26 cellular contexts compared by ENCODE assay signal in the genomic region with DNA sequence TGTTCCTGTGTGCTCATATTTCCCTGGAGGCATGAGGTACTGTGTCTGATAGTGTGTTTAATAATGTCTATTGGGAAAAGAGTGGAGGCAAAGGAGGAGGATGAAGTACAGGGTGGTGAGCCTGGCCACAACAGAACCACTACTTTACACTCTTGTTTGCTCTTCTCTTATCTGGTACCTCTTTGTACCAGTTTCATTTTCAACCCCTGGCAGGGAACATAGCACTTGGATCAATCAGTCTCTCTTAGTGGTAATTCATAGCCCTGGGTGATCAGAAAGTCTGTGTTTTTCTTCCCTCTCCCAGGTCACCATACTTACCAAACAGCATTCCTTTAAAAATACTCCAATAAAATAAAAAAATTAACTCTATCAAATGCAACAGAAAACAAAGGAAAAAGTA.
"Had no signal": no experiment of that assay in that cellular context is flagged by ENCODE, and none has a peak within 500 bp of the region (broad histone marks: within the 10 kb centered on the region; RNA-seq: fewer than 3 reads in every experiment).

No MANE protein-coding gene starts in this region.

- FAIRE-seq: bronchial epithelial cell had no signal

- H3K4me3 ChIP-seq: ascending aorta, coronary artery, dorsolateral prefrontal cortex had no signal

- H3K4me1 ChIP-seq: ascending aorta had no signal

- H3K27ac ChIP-seq: ascending aorta, brain microvascular endothelial cell, coronary artery, dorsolateral prefrontal cortex had no signal

- DNase-seq: activated CD4-positive, alpha-beta memory T cell treated with anti-CD3 and anti-CD28 coated beads, Interleukin-2, amount 10 ng/mL, durations not matched to agents 7 days and 5 days; activated CD4-positive, alpha-beta T cell treated with anti-CD3 and anti-CD28 coated beads for 1 hour; activated CD4-positive, alpha-beta T cell treated with anti-CD3 and anti-CD28 coated beads for 4 hours; activated CD4-positive, alpha-beta T cell treated with anti-CD3 and anti-CD28 coated beads, Interleukin-2, amount 10 ng/mL, durations not matched to agents 7 days and 5 days; activated CD4-positive, alpha-beta T cell treated with anti-CD3 and anti-CD28 coated beads, Interleukin-2, amount 50 U/mL, for 4 hours; activated CD8-positive, alpha-beta memory T cell treated with anti-CD3 and anti-CD28 coated beads, Interleukin-2, amount 50 U/mL, for 48 hours; activated gamma-delta T cell; activated naive CD4-positive, alpha-beta T cell; activated naive CD4-positive, alpha-beta T cell treated with anti-CD3 and anti-CD28 coated beads, Interleukin-2, amount 10 ng/mL, durations not matched to agents 7 days and 5 days; activated naive CD8-positive, alpha-beta T cell treated with anti-CD3 and anti-CD28 coated beads, Interleukin-2, amount 10 ng/mL, durations not matched to agents 7 days and 5 days; activated T-cell treated with anti-CD3 and anti-CD28 coated beads for 4 hours; activated T-cell treated with anti-CD3 and anti-CD28 coated beads, Interleukin-2, amount 50 U/mL, for 24 hours; activated T-cell treated with anti-CD3 and anti-CD28 coated beads, Interleukin-2, amount 50 U/mL, for 72 hours; brain microvascular endothelial cell; dorsolateral prefrontal cortex; effector memory CD4-positive, alpha-beta T cell; endodermal cell; foreskin fibroblast; head of caudate nucleus; T-helper 2 cell had no signal

- H3K36me3 ChIP-seq: ascending aorta, brain microvascular endothelial cell had no signal

- ATAC-seq: activated naive CD4-positive, alpha-beta T cell treated with anti-CD3 and anti-CD28 coated beads, Interleukin-2, amount 50 U/mL, for 72 hours; activated T-cell treated with anti-CD3 and anti-CD28 coated beads, Interleukin-2, amount 50 U/mL, for 72 hours; esophagus mucosa; WTC11 had no signal

- H3K9me3 ChIP-seq: ascending aorta had no signal

- H3K27me3 ChIP-seq: ascending aorta, brain microvascular endothelial cell, dorsolateral prefrontal cortex had no signal
